In genomic region chr17:64216030-64216384, GRCh38 we compare ENCODE assay signal across 9 cellular contexts. TPM values are rescaled to one million over a fixed set of nuclear protein-coding genes. Genes with fewer than 3 reads are reported as not detected.
DNase-seq lines count a peak whose midpoint lies in the region; ATAC-seq and TF ChIP-seq lines count a peak whose summit lies in the region.
"Had no signal": no experiment of that assay in that cellular context is flagged by ENCODE, and none has a peak within 500 bp of the region (broad histone marks: within the 10 kb centered on the region; RNA-seq: fewer than 3 reads in every experiment).

No MANE protein-coding gene starts in this region.

- TF ChIP-seq CTCF in transverse colon (IDR thresholded peaks at IDR 0.05): no peak

- H3K9me3 ChIP-seq in endocrine pancreas (ENCODE audit: control insufficient read depth, low read length) (no peaks in the 10 kb centered on the region), mesodermal cell (ENCODE audit: control insufficient read depth, low read length) (no peaks in the 10 kb centered on the region), transverse colon (no peaks in the 10 kb centered on the region)

- intact Hi-C loops in transverse colon (cut with DNase I; ENCODE audit: low total_unique reads): no loop called here

- DNase-seq in transverse colon (no peak), NCI-H1694 (lab: John Stamatoyannopoulos, UW) (no peak)
- no peak for DNase-seq in NK-92 treated with Interleukin-12 subunit alpha and Interleukin-12 subunit beta, amount 100 ng/mL, for 24 hours (lab: John Stamatoyannopoulos, UW)
- DNase-seq: HCEC 1CT, NCI-H1105 treated with DMSO at 0.1 percent for 48 hours had no signal

- H3K36me3 ChIP-seq in endocrine pancreas (ENCODE audit: control insufficient read depth, insufficient read depth, low read length): no peaks in the 10 kb centered on the region
- peaks cover 13% of the 10 kb centered on the region for H3K36me3 ChIP-seq in mesodermal cell (ENCODE audit: control insufficient read depth, insufficient read depth, low read length)
- H3K36me3 ChIP-seq in transverse colon: peaks cover 0 to 9% (median 0%) of the 10 kb centered on the region in 4 donors

- peak overlapping the region; percentile 47 for H3K27ac ChIP-seq in mesodermal cell (ENCODE audit: low read depth, low read length, severe bottlenecking)
- H3K27ac ChIP-seq in transverse colon: peak overlapping the region; percentile 67 to 79 (median 73)

- no peaks in the 10 kb centered on the region for H3K27me3 ChIP-seq in endocrine pancreas (ENCODE audit: control insufficient read depth, insufficient read depth, low read length)
- no peaks in the 10 kb centered on the region for H3K27me3 ChIP-seq in transverse colon

- H3K9ac ChIP-seq in endocrine pancreas (ENCODE audit: control insufficient read depth, insufficient read depth, low read length): peak overlapping the region; percentile 12

- 92 to 100% methylated on average over 1 of the region's 2 CpGs for WGBS in mesodermal cell (ENCODE audit: insufficient coverage in 2 of 2), 2 experiments
- 46 to 69% methylated on average over 2 of the region's 2 CpGs for WGBS in transverse colon (ENCODE audit: low coverage in 1 of 2), 2 donors

- peaks cover 13% of the 10 kb centered on the region for H3K4me1 ChIP-seq in endocrine pancreas (ENCODE audit: control insufficient read depth, insufficient read depth, low read length)
- peaks cover 38% of the 10 kb centered on the region for H3K4me1 ChIP-seq in mesodermal cell (ENCODE audit: control insufficient read depth, insufficient read depth, low read length, poor library complexity, severe bottlenecking)
- peaks cover 26 to 47% (median 35%) of the 10 kb centered on the region in 4 donors for H3K4me1 ChIP-seq in transverse colon

- no peak for TF ChIP-seq POLR2A in transverse colon (IDR thresholded peaks at IDR 0.05)

- in situ Hi-C loops in transverse colon (cut with MboI; ENCODE audit: low pct_ligation_motif_present in 1 of 4, low pct_unique_long_range_greater_than_20kb in 1 of 4, low sequenced_read_pairs in 3 of 4): no loop called here

- no peak overlapping the region for H3K4me3 ChIP-seq in endocrine pancreas (ENCODE audit: control insufficient read depth, insufficient read depth, low read length)
- no peak overlapping the region for H3K4me3 ChIP-seq in mesodermal cell (ENCODE audit: extremely low read depth, insufficient read depth, low read length, poor library complexity, severe bottlenecking)
- no peak overlapping the region for H3K4me3 ChIP-seq in transverse colon

- TF ChIP-seq EP300 in transverse colon (IDR thresholded peaks at IDR 0.05; ENCODE audit: low read depth): no peak

- ATAC-seq in SK-N-SH treated with all-trans-retinoic acid at 6 μM for 48 hours (peak; percentile 78), HG03378 (IDR thresholded peaks at IDR 0.05; ENCODE audit: unreplicated experiment) (no peak)

TF ChIP-seq in SK-N-SH treated with all-trans-retinoic acid at 6 μM for 48 hours, 23 proteins besides CTCF, POLR2A, EP300 and RAD21:
- TF ChIP-seq CSDC2 (CRISPR knock-in tag; IDR thresholded peaks at IDR 0.05) (0 out of 2 replicates have a peak, but pooled peaks have one; percentile 52), RARB (CRISPR knock-in tag; IDR thresholded peaks at IDR 0.05) (no peak), ZFP3 (CRISPR knock-in tag; IDR thresholded peaks at IDR 0.05) (no peak), TCF4 (CRISPR knock-in tag; IDR thresholded peaks at IDR 0.05; ENCODE audit: borderline replicate concordance) (peak; percentile 28; the same call in 1 of the 2 replicates), PPARA (CRISPR knock-in tag; IDR thresholded peaks at IDR 0.05; ENCODE audit: borderline replicate concordance) (no peak), ZFP30 (CRISPR knock-in tag; IDR thresholded peaks at IDR 0.05) (no peak), ZNF70 (CRISPR knock-in tag; IDR thresholded peaks at IDR 0.05) (no peak), ARNTL (CRISPR knock-in tag; IDR thresholded peaks at IDR 0.05; ENCODE audit: borderline replicate concordance, low read depth) (no peak), GLIS3 (CRISPR knock-in tag; IDR thresholded peaks at IDR 0.05) (no peak), CSRNP3 (CRISPR knock-in tag; IDR thresholded peaks at IDR 0.05) (0 out of 2 replicates have a peak, but pooled peaks have one; percentile 11), BACH2 (CRISPR knock-in tag; IDR thresholded peaks at IDR 0.05; ENCODE audit: borderline replicate concordance) (no peak), ZNF565 (CRISPR knock-in tag; conservative IDR thresholded peaks at IDR 0.05; ENCODE audit: low read depth) (no peak), OSR1 (CRISPR knock-in tag; IDR thresholded peaks at IDR 0.05) (no peak), ISL1 (CRISPR knock-in tag; IDR thresholded peaks at IDR 0.05) (peak; percentile 85), CREB5 (CRISPR knock-in tag; IDR thresholded peaks at IDR 0.05; ENCODE audit: low read depth) (no peak), ZC3H10 (CRISPR knock-in tag; IDR thresholded peaks at IDR 0.05) (no peak)
- TF ChIP-seq, protein P1, sequence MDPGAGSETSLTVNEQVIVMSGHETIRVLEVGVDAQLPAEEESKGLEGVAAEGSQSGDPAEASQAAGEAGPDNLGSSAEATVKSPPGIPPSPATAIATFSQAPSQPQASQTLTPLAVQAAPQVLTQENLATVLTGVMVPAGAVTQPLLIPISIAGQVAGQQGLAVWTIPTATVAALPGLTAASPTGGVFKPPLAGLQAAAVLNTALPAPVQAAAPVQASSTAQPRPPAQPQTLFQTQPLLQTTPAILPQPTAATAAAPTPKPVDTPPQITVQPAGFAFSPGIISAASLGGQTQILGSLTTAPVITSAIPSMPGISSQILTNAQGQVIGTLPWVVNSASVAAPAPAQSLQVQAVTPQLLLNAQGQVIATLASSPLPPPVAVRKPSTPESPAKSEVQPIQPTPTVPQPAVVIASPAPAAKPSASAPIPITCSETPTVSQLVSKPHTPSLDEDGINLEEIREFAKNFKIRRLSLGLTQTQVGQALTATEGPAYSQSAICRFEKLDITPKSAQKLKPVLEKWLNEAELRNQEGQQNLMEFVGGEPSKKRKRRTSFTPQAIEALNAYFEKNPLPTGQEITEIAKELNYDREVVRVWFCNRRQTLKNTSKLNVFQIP (CRISPR knock-in tag; IDR thresholded peaks at IDR 0.05; ENCODE audit: borderline replicate concordance, low read depth): no peak
- TF ChIP-seq, protein P2, sequence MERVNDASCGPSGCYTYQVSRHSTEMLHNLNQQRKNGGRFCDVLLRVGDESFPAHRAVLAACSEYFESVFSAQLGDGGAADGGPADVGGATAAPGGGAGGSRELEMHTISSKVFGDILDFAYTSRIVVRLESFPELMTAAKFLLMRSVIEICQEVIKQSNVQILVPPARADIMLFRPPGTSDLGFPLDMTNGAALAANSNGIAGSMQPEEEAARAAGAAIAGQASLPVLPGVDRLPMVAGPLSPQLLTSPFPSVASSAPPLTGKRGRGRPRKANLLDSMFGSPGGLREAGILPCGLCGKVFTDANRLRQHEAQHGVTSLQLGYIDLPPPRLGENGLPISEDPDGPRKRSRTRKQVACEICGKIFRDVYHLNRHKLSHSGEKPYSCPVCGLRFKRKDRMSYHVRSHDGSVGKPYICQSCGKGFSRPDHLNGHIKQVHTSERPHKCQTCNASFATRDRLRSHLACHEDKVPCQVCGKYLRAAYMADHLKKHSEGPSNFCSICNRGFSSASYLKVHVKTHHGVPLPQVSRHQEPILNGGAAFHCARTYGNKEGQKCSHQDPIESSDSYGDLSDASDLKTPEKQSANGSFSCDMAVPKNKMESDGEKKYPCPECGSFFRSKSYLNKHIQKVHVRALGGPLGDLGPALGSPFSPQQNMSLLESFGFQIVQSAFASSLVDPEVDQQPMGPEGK (CRISPR knock-in tag; IDR thresholded peaks at IDR 0.05; ENCODE audit: borderline replicate concordance): no peak

RNA-seq across cellular contexts. Expression of gene TEX2, which starts 47.1 kb away (rescaled TPM):
- 9.8 TPM for polyA plus RNA-seq in mesodermal cell (2013, experiment 1 of 2)
- 10.0 TPM for polyA plus RNA-seq in mesodermal cell (2013, experiment 2 of 2)
- 100 to 1,000 TPM in 1 of 4 donors, 10 to 100 TPM in 3; 12.3 to 137 (median 30.3) TPM for total RNA-seq in transverse colon
